2 cellular contexts compared by ENCODE assay signal in the genomic region with DNA sequence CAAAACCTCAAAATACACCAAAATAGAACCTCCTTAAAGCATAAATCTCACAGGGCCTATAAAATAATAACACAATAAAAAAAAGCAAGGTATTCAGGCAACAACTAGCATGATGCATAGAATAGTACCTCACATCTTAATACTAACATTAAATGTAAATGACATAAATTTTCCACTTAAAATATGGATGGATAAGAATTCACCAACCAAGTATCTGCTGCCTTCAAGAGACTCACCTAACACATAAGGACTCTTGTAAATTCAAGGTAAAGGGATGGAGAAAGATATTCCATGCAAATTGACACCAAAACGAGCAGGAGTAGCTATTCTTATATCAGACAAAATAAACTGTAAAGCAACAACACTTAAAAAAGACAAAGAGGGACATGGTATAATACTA.
A peak's percentile ranks its signal among the peaks of the same experiment; 100 is the strongest.
TF ChIP-seq lines count a peak whose summit lies in the region.

No MANE protein-coding gene starts in this region.

TF ChIP-seq in HEK293, 187 proteins besides CTCF, POLR2A, EP300 and RAD21:
- TF ChIP-seq BCL6B (tag by site-specific recombination; IDR thresholded peaks at IDR 0.05), result no peak
- TF ChIP-seq ZNF585B (tag by site-specific recombination; IDR thresholded peaks at IDR 0.05), result no peak
- TF ChIP-seq ZNF580 (tag by site-specific recombination; IDR thresholded peaks at IDR 0.05), result no peak
- peak; percentile 59 for TF ChIP-seq SETDB1 (IDR thresholded peaks at IDR 0.05; ENCODE audit: insufficient read length, low read length)
- TF ChIP-seq, protein P1, sequence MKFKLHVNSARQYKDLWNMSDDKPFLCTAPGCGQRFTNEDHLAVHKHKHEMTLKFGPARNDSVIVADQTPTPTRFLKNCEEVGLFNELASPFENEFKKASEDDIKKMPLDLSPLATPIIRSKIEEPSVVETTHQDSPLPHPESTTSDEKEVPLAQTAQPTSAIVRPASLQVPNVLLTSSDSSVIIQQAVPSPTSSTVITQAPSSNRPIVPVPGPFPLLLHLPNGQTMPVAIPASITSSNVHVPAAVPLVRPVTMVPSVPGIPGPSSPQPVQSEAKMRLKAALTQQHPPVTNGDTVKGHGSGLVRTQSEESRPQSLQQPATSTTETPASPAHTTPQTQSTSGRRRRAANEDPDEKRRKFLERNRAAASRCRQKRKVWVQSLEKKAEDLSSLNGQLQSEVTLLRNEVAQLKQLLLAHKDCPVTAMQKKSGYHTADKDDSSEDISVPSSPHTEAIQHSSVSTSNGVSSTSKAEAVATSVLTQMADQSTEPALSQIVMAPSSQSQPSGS (tag by site-specific recombination; IDR thresholded peaks at IDR 0.05; ENCODE audit: low read depth), result no peak

TF ChIP-seq in K562, 482 proteins besides CTCF, POLR2A, EP300 and RAD21 (continued from another document):
- TF ChIP-seq FOXK1 (CRISPR knock-in tag; IDR thresholded peaks at IDR 0.05; ENCODE audit: borderline replicate concordance) (no peak), SMAD1 (IDR thresholded peaks at IDR 0.05; ENCODE audit: low read depth, low read length, partially characterized antibody) (no peak)
